Comparison of ENCODE assay signal across 22 cellular contexts in the genomic region with DNA sequence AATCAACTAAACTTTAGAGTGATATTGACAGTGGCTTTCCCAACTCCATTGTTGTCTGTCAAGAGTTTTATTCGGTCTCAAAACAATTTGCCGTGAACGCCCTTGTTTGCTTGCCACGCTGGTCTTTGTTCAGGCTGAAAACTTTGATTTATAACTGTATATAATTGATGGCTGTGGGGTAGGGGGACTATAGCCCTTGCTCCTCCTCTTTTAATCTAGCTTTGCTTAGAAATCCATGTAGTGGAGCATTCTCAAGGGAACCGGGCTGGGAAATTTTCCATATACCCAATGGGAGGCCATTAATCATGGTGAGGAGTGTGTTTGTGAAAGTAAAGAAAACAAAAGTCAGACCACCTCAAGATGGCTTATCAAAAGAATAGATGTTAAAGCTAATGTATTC.
"Had no signal": no experiment of that assay in that cellular context is flagged by ENCODE, and none has a peak within 500 bp of the region (broad histone marks: within the 10 kb centered on the region; RNA-seq: fewer than 3 reads in every experiment).

No MANE protein-coding gene starts in this region.

- H3K4me1 ChIP-seq: esophagus squamous epithelium, left lung, transverse colon had no signal

- H3K27ac ChIP-seq: ascending aorta, coronary artery, esophagus squamous epithelium, left lung, skin epidermis, transverse colon had no signal

- H3K9me3 Mint-ChIP-seq: activated T-helper 1 cell treated with anti-CD3 and anti-CD28 coated beads, Interleukin-12 subunit alpha, Interleukin-12 subunit beta, Interleukin-2, Interleukin-4 antibody, amounts not matched to agents 30 ng/mL and 10 ng/mL and 1 ng/mL, durations not matched to agents 14 hours and 24 hours and 36 hours had no signal

- FAIRE-seq: endothelial cell of umbilical vein, keratinocyte had no signal

- H3K27me3 ChIP-seq: ascending aorta, esophagus squamous epithelium, left lung, transverse colon had no signal

- H3K9me3 ChIP-seq: ascending aorta, esophagus squamous epithelium, left lung, mucosa of descending colon, transverse colon had no signal

- DNase-seq: activated CD4-positive, alpha-beta T cell treated with anti-CD3 and anti-CD28 coated beads, Interleukin-2, amount 50 U/mL, for 1 hour; activated CD8-positive, alpha-beta memory T cell treated with anti-CD3 and anti-CD28 coated beads for 24 hours; caudate nucleus; effector CD4-positive, alpha-beta T cell; esophagus squamous epithelium; hippocampal formation; left lung; mammary epithelial cell; mucosa of descending colon; naive thymus-derived CD8-positive, alpha-beta T cell; occipital lobe; right cardiac atrium; stimulated activated CD4-positive, alpha-beta T cell treated with anti-CD3 and anti-CD28 coated beads, Interleukin-4, amount 100 ng/mL, for 4 hours; stimulated activated CD8-positive, alpha-beta memory T cell treated with anti-CD3 and anti-CD28 coated beads, Interleukin-4, amount 100 ng/mL, for 48 hours; stimulated activated naive CD8-positive, alpha-beta T cell treated with anti-CD3 and anti-CD28 coated beads, Interleukin-15, Interleukin-2, amounts not matched to agents 100 U/mL and 50 U/mL, for 24 hours; transverse colon had no signal

- H3K27ac Mint-ChIP-seq: activated T-helper 1 cell treated with anti-CD3 and anti-CD28 coated beads, Interleukin-12 subunit alpha, Interleukin-12 subunit beta, Interleukin-2, Interleukin-4 antibody, amounts not matched to agents 30 ng/mL and 10 ng/mL and 1 ng/mL, durations not matched to agents 14 hours and 24 hours and 36 hours; naive thymus-derived CD8-positive, alpha-beta T cell had no signal

- ATAC-seq: left lung; mucosa of descending colon; naive thymus-derived CD8-positive, alpha-beta T cell; right cardiac atrium; stimulated activated naive CD8-positive, alpha-beta T cell treated with anti-CD3 and anti-CD28 coated beads, Interleukin-15, Interleukin-2, amounts not matched to agents 100 U/mL and 50 U/mL, for 24 hours had no signal

- H3K4me3 Mint-ChIP-seq: activated T-helper 1 cell treated with anti-CD3 and anti-CD28 coated beads, Interleukin-12 subunit alpha, Interleukin-12 subunit beta, Interleukin-2, Interleukin-4 antibody, amounts not matched to agents 30 ng/mL and 10 ng/mL and 1 ng/mL, durations not matched to agents 14 hours and 24 hours and 36 hours; naive thymus-derived CD8-positive, alpha-beta T cell had no signal

- H3K36me3 ChIP-seq: ascending aorta, esophagus squamous epithelium, left lung, transverse colon had no signal

- H3K4me3 ChIP-seq: ascending aorta, coronary artery, esophagus squamous epithelium, left lung, mucosa of descending colon, skin epidermis, transverse colon had no signal

- H3K4me1 Mint-ChIP-seq: naive thymus-derived CD8-positive, alpha-beta T cell had no signal

- H3K27me3 Mint-ChIP-seq: naive thymus-derived CD8-positive, alpha-beta T cell had no signal
